24 cellular contexts compared by ENCODE assay signal in the genomic region with DNA sequence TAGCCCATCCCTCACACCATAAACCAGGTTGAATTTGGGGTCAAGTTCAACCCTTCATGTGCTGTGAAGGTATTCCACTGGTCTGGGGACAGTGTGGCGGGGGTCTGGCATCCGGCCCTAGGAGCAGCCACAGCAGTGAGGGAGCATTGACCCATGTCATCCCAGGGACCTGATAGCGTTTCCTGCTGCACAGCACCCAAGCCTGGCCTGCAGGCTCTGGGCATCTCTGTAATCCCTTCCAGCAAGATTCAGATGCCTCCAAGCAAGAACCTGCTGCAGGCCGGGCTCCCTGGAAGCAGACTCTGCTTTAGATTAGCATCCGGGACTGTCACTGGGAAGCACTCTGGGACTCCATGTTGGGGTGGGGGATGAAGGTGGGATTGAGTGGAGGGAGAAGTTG.
"Had no signal": no experiment of that assay in that cellular context is flagged by ENCODE, and none has a peak within 500 bp of the region (broad histone marks: within the 10 kb centered on the region; RNA-seq: fewer than 3 reads in every experiment).

No MANE protein-coding gene starts in this region.

- H3K9ac ChIP-seq: neural progenitor cell had no signal

- ATAC-seq: heart right ventricle; left lung; mucosa of descending colon; naive thymus-derived CD4-positive, alpha-beta T cell; right cardiac atrium; sciatic nerve; stimulated activated effector memory CD8-positive, alpha-beta T cell treated with anti-CD3 and anti-CD28 coated beads, Interleukin-12 subunit alpha, Interleukin-12 subunit beta, amount 100 ng/mL, for 72 hours had no signal

- H3K9me3 ChIP-seq: heart right ventricle, left lung, mucosa of descending colon, ovary, prostate gland, testis, thyroid gland, transverse colon, upper lobe of left lung, vagina had no signal

- H3K4me2 ChIP-seq: hepatocyte, neural progenitor cell had no signal

- DNase-seq: heart right ventricle; islet precursor cell; midbrain; mucosa of descending colon; naive thymus-derived CD4-positive, alpha-beta T cell; nephron progenitor cell; ovary; retina; right cardiac atrium; stimulated activated CD4-positive, alpha-beta T cell treated with anti-CD3 and anti-CD28 coated beads, Interleukin-4, amount 100 ng/mL, for 24 hours; stimulated activated naive CD4-positive, alpha-beta T cell; testis; thyroid gland; transverse colon; upper lobe of left lung had no signal

- H3K4me3 ChIP-seq: heart right ventricle, hepatocyte, left lung, lung, mucosa of descending colon, neural progenitor cell, ovary, prostate gland, skin epidermis, testis, thyroid gland, transverse colon, upper lobe of left lung, vagina had no signal

- H2AFZ ChIP-seq: hepatocyte, neural progenitor cell had no signal

- H3K4me1 ChIP-seq: neural progenitor cell, prostate gland had no signal

- H3K27me3 ChIP-seq: heart right ventricle, hepatocyte, left lung, neural progenitor cell, ovary, testis, thyroid gland, transverse colon, upper lobe of left lung, vagina had no signal

- H3K36me3 ChIP-seq: heart right ventricle, left lung, neural progenitor cell, ovary, prostate gland, thyroid gland, transverse colon, upper lobe of left lung, vagina had no signal

- H3K27ac ChIP-seq: heart right ventricle, hepatocyte, left lung, neural progenitor cell, ovary, prostate gland, skin epidermis, testis, thyroid gland, transverse colon, upper lobe of left lung, vagina had no signal
